8 cellular contexts compared by ENCODE assay signal in genomic region chr9:36401179-36401740, GRCh38. TPM values are rescaled to one million over a fixed set of nuclear protein-coding genes. Genes with fewer than 3 reads are reported as not detected.
A peak's percentile ranks its signal among the peaks of the same experiment; 100 is the strongest.
DNase-seq lines count a peak whose midpoint lies in the region; ATAC-seq and TF ChIP-seq lines count a peak whose summit lies in the region.

No MANE protein-coding gene starts in this region.

- peak overlapping the region; percentile 83 for H3K4me3 ChIP-seq in GM12875 (ENCODE audit: low read depth, low read length)
- peak overlapping the region; percentile 93 for H3K4me3 ChIP-seq in WERI-Rb-1 (ENCODE audit: low read depth, low read length)
- peak overlapping the region; percentile 72 to 87 (median 82) for H3K4me3 ChIP-seq in esophagus squamous epithelium

- H3K4me1 ChIP-seq in esophagus squamous epithelium: peaks cover 8 to 45% (median 16%) of the 10 kb centered on the region in 3 donors

- H3K4me1 Mint-ChIP-seq in naive B cell: peaks cover 9 to 28% (median 23%) of the 10 kb centered on the region in 3 donors

- H3K27me3 Mint-ChIP-seq in naive B cell: no peaks in the 10 kb centered on the region

- intact Hi-C loops in esophagus squamous epithelium (cut with DNase I): no loop called here

- H3K27ac ChIP-seq in WERI-Rb-1 (peak overlapping the region; percentile 98), esophagus squamous epithelium (peak overlapping the region; percentile 96 to 98 (median 98))

- H3K27me3 ChIP-seq in WERI-Rb-1 (ENCODE audit: insufficient read depth, low read depth, severe bottlenecking) (no peaks in the 10 kb centered on the region), esophagus squamous epithelium (no peaks in the 10 kb centered on the region)

- no peaks in the 10 kb centered on the region for H3K9me3 Mint-ChIP-seq in naive B cell

- peaks cover 3% of the 10 kb centered on the region; the same call in 1 of the 2 replicates for H3K36me3 ChIP-seq in WERI-Rb-1
- no peaks in the 10 kb centered on the region for H3K36me3 ChIP-seq in esophagus squamous epithelium

- H3K9me3 ChIP-seq in WERI-Rb-1 (ENCODE audit: severe bottlenecking): no peaks in the 10 kb centered on the region
- no peaks in the 10 kb centered on the region for H3K9me3 ChIP-seq in esophagus squamous epithelium

- no peaks in the 10 kb centered on the region for H3K36me3 Mint-ChIP-seq in naive B cell

- ATAC-seq in HG02642 (IDR thresholded peaks at IDR 0.05; ENCODE audit: poor library complexity, unreplicated experiment) (peak; percentile 75), naive B cell (ENCODE audit: low read depth in 2 of 2) (peak; percentile 60 to 64)

- DNase-seq in AG08396 (ENCODE audit: low spot score) (peak; percentile 96), NCI-H128 (lab: John Stamatoyannopoulos, UW; ENCODE audit: unreplicated experiment) (peak; percentile 83), WERI-Rb-1 (no peak), esophagus squamous epithelium (lab: John Stamatoyannopoulos, UW) (no peak), naive B cell (no peak), SK-N-DZ (ENCODE audit: low spot score) (no peak)

- no peak for TF ChIP-seq POLR2A in esophagus squamous epithelium (IDR thresholded peaks at IDR 0.05)

- WGBS in esophagus squamous epithelium, 2 donors: 2 to 3% methylated on average over 6 to 8 of the region's 32 CpGs

- H3K27ac Mint-ChIP-seq in naive B cell: peak overlapping the region; percentile 93 to 99 (median 96)

- peak overlapping the region; percentile 78 to 97 (median 91) for H3K4me3 Mint-ChIP-seq in naive B cell

- TF ChIP-seq CTCF in GM12875 (IDR thresholded peaks at IDR 0.05; ENCODE audit: borderline replicate concordance, insufficient read depth, low read depth, low read length) (no peak), WERI-Rb-1 (IDR thresholded peaks at IDR 0.05; ENCODE audit: low read depth, low read length) (no peak), esophagus squamous epithelium (IDR thresholded peaks at IDR 0.05) (no peak)

RNA-seq across cellular contexts. Expression of gene RNF38, which starts 1.2 kb away (rescaled TPM):
- 10 to 100 TPM; 11.1 to 25.9 (median 13.5) TPM for total RNA-seq in esophagus squamous epithelium
- 10 to 100 TPM; 21.8 to 30.7 (median 24.1) TPM for polyA plus RNA-seq in naive B cell (ENCODE audit: low read depth in 6 of 6)
- polyA plus RNA-seq in SK-N-DZ (2014; cell fraction: cytosol; rRNA removed): 15.8 and 15.9 TPM in 2 replicates
- 13.3 and 18.4 TPM in 2 replicates for polyA plus RNA-seq in SK-N-DZ (2014; cell fraction: nucleus; rRNA removed)

Comparison
In these comparisons a context has a peak if more than half of its experiments do, and no peak if none do; other contexts are left out.
1. DNase-seq: peak in AG08396 (single experiment) and NCI-H128 (single experiment); none in WERI-Rb-1 (single experiment), esophagus squamous epithelium (single experiment), naive B cell (single experiment) and SK-N-DZ (single experiment).
2. Peak in every context shown above with its lines, with median percentiles within 50 percentile points of each other: H3K4me3 ChIP-seq.